28 cellular contexts compared by ENCODE assay signal in genomic region chr3:106640353-106640752, GRCh38.
"Had no signal": no experiment of that assay in that cellular context is flagged by ENCODE, and none has a peak within 500 bp of the region (broad histone marks: within the 10 kb centered on the region; RNA-seq: fewer than 3 reads in every experiment).

No MANE protein-coding gene starts in this region.

- H3K27me3 ChIP-seq: ascending aorta, body of pancreas had no signal

- ATAC-seq: activated CD4-positive, CD25-positive, alpha-beta regulatory T cell treated with anti-CD3 and anti-CD28 coated beads, Interleukin-2, amount 50 U/mL, for 24 hours; activated CD8-positive, alpha-beta memory T cell treated with anti-CD3 and anti-CD28 coated beads, Interleukin-2, amount 10 ng/mL, durations not matched to agents 7 days and 5 days; activated CD8-positive, alpha-beta T cell treated with anti-CD3 and anti-CD28 coated beads, Interleukin-2, amount 10 ng/mL, durations not matched to agents 7 days and 5 days; body of pancreas; T-helper 17 cell had no signal

- H2AFZ ChIP-seq: PC-9 had no signal

- H3K4me2 ChIP-seq: KMS-11, PC-9 had no signal

- H3K27me3 Mint-ChIP-seq: activated CD8-positive, alpha-beta memory T cell treated with anti-CD3 and anti-CD28 coated beads, Interleukin-2, amount 10 ng/mL, durations not matched to agents 7 days and 5 days had no signal

- DNase-seq: activated CD4-positive, alpha-beta T cell treated with anti-CD3 and anti-CD28 coated beads for 4 hours; activated CD4-positive, alpha-beta T cell treated with anti-CD3 and anti-CD28 coated beads, Interleukin-2, amount 50 U/mL, for 4 hours; activated CD8-positive, alpha-beta memory T cell treated with anti-CD3 and anti-CD28 coated beads, Interleukin-2, amount 10 ng/mL, durations not matched to agents 7 days and 5 days; activated CD8-positive, alpha-beta T cell treated with anti-CD3 and anti-CD28 coated beads, Interleukin-2, amount 10 ng/mL, durations not matched to agents 7 days and 5 days; activated effector memory CD4-positive, alpha-beta T cell treated with Interleukin-2 at 50 U/mL for 16 hours; activated naive CD4-positive, alpha-beta T cell; activated T-cell treated with anti-CD3 and anti-CD28 coated beads, Interleukin-2, amount 50 U/mL, for 24 hours; body of pancreas; central memory CD4-positive, alpha-beta T cell; NCI-H1092; NCI-H1417; NCI-H1694; NCI-H2029; NCI-H2107; NCI-H2171 treated with DMSO at 0.1 percent for 48 hours; NCI-H226; NCI-H526; NCI-H774; PC-9; SHP77 treated with DMSO at 0.1 percent for 48 hours; T-helper 17 cell; T-helper 9 cell had no signal

- H3K4me1 Mint-ChIP-seq: activated CD8-positive, alpha-beta memory T cell treated with anti-CD3 and anti-CD28 coated beads, Interleukin-2, amount 10 ng/mL, durations not matched to agents 7 days and 5 days; activated naive CD4-positive, alpha-beta T cell treated with anti-CD3 and anti-CD28 coated beads, Interleukin-2, amount 50 U/mL, for 24 hours; T-helper 17 cell had no signal

- H3K27ac Mint-ChIP-seq: activated CD8-positive, alpha-beta memory T cell treated with anti-CD3 and anti-CD28 coated beads, Interleukin-2, amount 10 ng/mL, durations not matched to agents 7 days and 5 days; activated CD8-positive, alpha-beta T cell treated with anti-CD3 and anti-CD28 coated beads, Interleukin-2, amount 10 ng/mL, durations not matched to agents 7 days and 5 days; activated naive CD4-positive, alpha-beta T cell treated with anti-CD3 and anti-CD28 coated beads, Interleukin-2, amount 50 U/mL, for 24 hours; activated T-cell treated with anti-CD3 and anti-CD28 coated beads, Interleukin-2, amount 50 U/mL, for 24 hours; activated T-helper 1 cell treated with anti-CD3 and anti-CD28 coated beads, Interleukin-12 subunit alpha, Interleukin-12 subunit beta, Interleukin-2, Interleukin-4 antibody, amounts not matched to agents 30 ng/mL and 10 ng/mL and 1 ng/mL, durations not matched to agents 14 hours and 24 hours and 36 hours; IgD-negative memory B cell; T-helper 17 cell had no signal

- H3K27ac ChIP-seq: ascending aorta, body of pancreas, KMS-11, PC-9 had no signal

- H3K9me3 Mint-ChIP-seq: activated naive CD4-positive, alpha-beta T cell treated with anti-CD3 and anti-CD28 coated beads, Interleukin-2, amount 50 U/mL, for 24 hours; activated T-cell treated with anti-CD3 and anti-CD28 coated beads, Interleukin-2, amount 50 U/mL, for 24 hours; activated T-helper 1 cell treated with anti-CD3 and anti-CD28 coated beads, Interleukin-12 subunit alpha, Interleukin-12 subunit beta, Interleukin-2, Interleukin-4 antibody, amounts not matched to agents 30 ng/mL and 10 ng/mL and 1 ng/mL, durations not matched to agents 14 hours and 24 hours and 36 hours; IgD-negative memory B cell had no signal

- H3K4me3 Mint-ChIP-seq: activated CD8-positive, alpha-beta memory T cell treated with anti-CD3 and anti-CD28 coated beads, Interleukin-2, amount 10 ng/mL, durations not matched to agents 7 days and 5 days; activated CD8-positive, alpha-beta T cell treated with anti-CD3 and anti-CD28 coated beads, Interleukin-2, amount 10 ng/mL, durations not matched to agents 7 days and 5 days; activated naive CD4-positive, alpha-beta T cell treated with anti-CD3 and anti-CD28 coated beads, Interleukin-2, amount 50 U/mL, for 24 hours; activated T-cell treated with anti-CD3 and anti-CD28 coated beads, Interleukin-2, amount 50 U/mL, for 24 hours; activated T-helper 1 cell treated with anti-CD3 and anti-CD28 coated beads, Interleukin-12 subunit alpha, Interleukin-12 subunit beta, Interleukin-2, Interleukin-4 antibody, amounts not matched to agents 30 ng/mL and 10 ng/mL and 1 ng/mL, durations not matched to agents 14 hours and 24 hours and 36 hours; T-helper 17 cell had no signal

- H3K36me3 Mint-ChIP-seq: activated CD8-positive, alpha-beta memory T cell treated with anti-CD3 and anti-CD28 coated beads, Interleukin-2, amount 10 ng/mL, durations not matched to agents 7 days and 5 days; activated naive CD4-positive, alpha-beta T cell treated with anti-CD3 and anti-CD28 coated beads, Interleukin-2, amount 50 U/mL, for 24 hours; IgD-negative memory B cell had no signal

- H3K4me1 ChIP-seq: ascending aorta, body of pancreas had no signal

- H3K4me3 ChIP-seq: ascending aorta, body of pancreas, PC-9 had no signal

- H3K9ac ChIP-seq: KMS-11 had no signal
